Comparison of ENCODE assay signal across 8 cellular contexts in genomic region chr10:68471063-68471585, GRCh38. TPM values are rescaled to one million over a fixed set of nuclear protein-coding genes. Genes with fewer than 3 reads are reported as not detected.
DNase-seq lines count a peak whose midpoint lies in the region; ATAC-seq and TF ChIP-seq lines count a peak whose summit lies in the region.

No MANE protein-coding gene starts in this region.

- H3K36me3 Mint-ChIP-seq in T-helper 1 cell treated with Interleukin-12 subunit alpha and Interleukin-12 subunit beta and Interleukin-4 antibody, amounts not matched to agents 30 μg/mL and 1 μg/mL, for 36 hours (ENCODE audit: low read depth) = peaks cover 11% of the 10 kb centered on the region

- peak; percentile 22 for DNase-seq in A172 (ENCODE audit: low spot score)
- peak; percentile 18 for DNase-seq in GM20000 (ENCODE audit: low spot score)
- peak; percentile 7 for DNase-seq in hepatic stellate cell (ENCODE audit: low spot score)
- DNase-seq in stimulated activated naive CD8-positive, alpha-beta T cell treated with anti-CD3 and anti-CD28 coated beads, Interleukin-15, amount 100 ng/mL, for 72 hours = no peak
- no peak for DNase-seq in D341Med (ENCODE audit: low spot score)

- peak overlapping the region; percentile 98 for H3K4me3 Mint-ChIP-seq in T-helper 1 cell treated with Interleukin-12 subunit alpha and Interleukin-12 subunit beta and Interleukin-4 antibody, amounts not matched to agents 30 μg/mL and 1 μg/mL, for 36 hours
- H3K4me3 Mint-ChIP-seq in stimulated activated naive CD8-positive, alpha-beta T cell treated with anti-CD3 and anti-CD28 coated beads, Interleukin-15, amount 100 ng/mL, for 72 hours = peak overlapping the region; percentile 95 to 96

- peaks cover 24% of the 10 kb centered on the region for H3K4me1 Mint-ChIP-seq in T-helper 1 cell treated with Interleukin-12 subunit alpha and Interleukin-12 subunit beta and Interleukin-4 antibody, amounts not matched to agents 30 μg/mL and 1 μg/mL, for 36 hours (ENCODE audit: low read depth)
- peaks cover 27% of the 10 kb centered on the region for H3K4me1 Mint-ChIP-seq in stimulated activated naive CD8-positive, alpha-beta T cell treated with anti-CD3 and anti-CD28 coated beads, Interleukin-15, amount 100 ng/mL, for 72 hours

- H3K27ac Mint-ChIP-seq in T-helper 1 cell treated with Interleukin-12 subunit alpha and Interleukin-12 subunit beta and Interleukin-4 antibody, amounts not matched to agents 30 μg/mL and 1 μg/mL, for 36 hours = peak overlapping the region; percentile 97
- H3K27ac Mint-ChIP-seq in stimulated activated naive CD8-positive, alpha-beta T cell treated with anti-CD3 and anti-CD28 coated beads, Interleukin-15, amount 100 ng/mL, for 72 hours = peak overlapping the region; percentile 97 to 99

- H3K9me3 Mint-ChIP-seq in T-helper 1 cell treated with Interleukin-12 subunit alpha and Interleukin-12 subunit beta and Interleukin-4 antibody, amounts not matched to agents 30 μg/mL and 1 μg/mL, for 36 hours = no peaks in the 10 kb centered on the region
- no peaks in the 10 kb centered on the region for H3K9me3 Mint-ChIP-seq in stimulated activated naive CD8-positive, alpha-beta T cell treated with anti-CD3 and anti-CD28 coated beads, Interleukin-15, amount 100 ng/mL, for 72 hours

- H3K27me3 Mint-ChIP-seq in T-helper 1 cell treated with Interleukin-12 subunit alpha and Interleukin-12 subunit beta and Interleukin-4 antibody, amounts not matched to agents 30 μg/mL and 1 μg/mL, for 36 hours (ENCODE audit: low read depth) = no peaks in the 10 kb centered on the region
- H3K27me3 Mint-ChIP-seq in stimulated activated naive CD8-positive, alpha-beta T cell treated with anti-CD3 and anti-CD28 coated beads, Interleukin-15, amount 100 ng/mL, for 72 hours = no peaks in the 10 kb centered on the region

- ATAC-seq in stimulated activated naive CD8-positive, alpha-beta T cell treated with anti-CD3 and anti-CD28 coated beads, Interleukin-15, amount 100 ng/mL, for 72 hours = peak; percentile 28
- ATAC-seq in GM18520 (IDR thresholded peaks at IDR 0.05; ENCODE audit: unreplicated experiment) (no peak), GM18868 (IDR thresholded peaks at IDR 0.05; ENCODE audit: unreplicated experiment) (no peak)

- TF ChIP-seq CTCF in GM20000 (IDR thresholded peaks at IDR 0.05; ENCODE audit: extremely low read depth, missing control alignments) = no peak

RNA-seq across cellular contexts. Expression of gene DNA2, which starts 0.6 kb away (rescaled TPM):
- total RNA-seq in A172 (2014; rRNA removed; shearing (Covaris generic)) = 22.7 and 31.1 TPM in 2 replicates

RNA-seq across cellular contexts. Expression of gene SLC25A16, which starts 56.2 kb away (rescaled TPM):
- 14.2 and 27.3 TPM in 2 replicates for total RNA-seq in A172 (2014; rRNA removed; shearing (Covaris generic))

Comparison
In these comparisons a context has a peak if more than half of its experiments do, and no peak if none do; other contexts are left out.
1. DNase-seq: peak in A172 (single experiment), GM20000 (single experiment) and hepatic stellate cell (single experiment); none in stimulated activated naive CD8-positive, alpha-beta T cell treated with anti-CD3 and anti-CD28 coated beads, Interleukin-15, amount 100 ng/mL, for 72 hours (0 of 2) and D341Med (single experiment).